ENCODE assay signal across 22 cellular contexts in genomic region chr14:23614395-23614828, GRCh38. TPM values are rescaled to one million over a fixed set of nuclear protein-coding genes. Genes with fewer than 3 reads are reported as not detected.
A peak's percentile ranks its signal among the peaks of the same experiment; 100 is the strongest.
DNase-seq lines count a peak whose midpoint lies in the region; ATAC-seq, FAIRE-seq and TF ChIP-seq lines count a peak whose summit lies in the region.
"Had no signal": no experiment of that assay in that cellular context is flagged by ENCODE, and none has a peak within 500 bp of the region (broad histone marks: within the 10 kb centered on the region; RNA-seq: fewer than 3 reads in every experiment).

No MANE protein-coding gene starts in this region.

- TF ChIP-seq CTCF in colonic mucosa (IDR thresholded peaks at IDR 0.05), result no peak
- TF ChIP-seq CTCF in HepG2 (CRISPR knock-in tag; IDR thresholded peaks at IDR 0.05), result no peak
- TF ChIP-seq CTCF in upper lobe of right lung (IDR thresholded peaks at IDR 0.05), result no peak

- TF ChIP-seq RAD21 in HepG2 (CRISPR knock-in tag; IDR thresholded peaks at IDR 0.05), result no peak

- peaks cover 4% of the 10 kb centered on the region for H3K4me1 ChIP-seq in colonic mucosa
- H3K4me1 ChIP-seq in HepG2 (ENCODE audit: insufficient read depth, low read length), result peaks cover 94% of the 10 kb centered on the region
- peaks cover 0 to 13% of the 10 kb centered on the region in 2 donors for H3K4me1 ChIP-seq in muscle layer of duodenum (ENCODE audit: control insufficient read depth in 1 of 2, insufficient read depth in 2 of 2, low read length in 2 of 2)
- H3K4me1 ChIP-seq in upper lobe of right lung, result no peaks in the 10 kb centered on the region

- 90% methylated on average over 2 of the region's 2 CpGs for WGBS in HepG2 (ENCODE audit: low lambda C conversion rate)

- no peak for ATAC-seq in HepG2
- no peak for ATAC-seq in upper lobe of right lung
- no peak for ATAC-seq in GM18498 (IDR thresholded peaks at IDR 0.05; ENCODE audit: unreplicated experiment)
- ATAC-seq in HG03039 (IDR thresholded peaks at IDR 0.05; ENCODE audit: unreplicated experiment), result no peak
- ATAC-seq: HCT116 had no signal

- peak overlapping the region; percentile 73 for H3K27ac ChIP-seq in colonic mucosa
- H3K27ac ChIP-seq in HepG2 (ENCODE audit: extremely low read length, insufficient read depth, low read length), result peak overlapping the region; percentile 89
- peak overlapping the region; percentile 65 for H3K27ac ChIP-seq in muscle layer of duodenum (ENCODE audit: low read length)
- peak overlapping the region; percentile 11 for H3K27ac ChIP-seq in upper lobe of right lung
- H3K27ac ChIP-seq: BLaER1, GM23248 had no signal

- TF ChIP-seq POLR2A in HepG2 (IDR thresholded peaks at IDR 0.05; ENCODE audit: insufficient read depth in 1 of 2, low read depth in 2 of 2, low read length in 2 of 2), result no peak

- in situ Hi-C loops in HepG2 (cut with HindIII; ENCODE audit: extremely low pct_ligation_motif_present, low pct_unique_long_range_greater_than_20kb), result no loop called here

- POLR2A ChIA-PET in HepG2 (lab: Yijun Ruan, JAX), result interaction anchor here (1.3 to 14.7 kb wide), 15 partner anchors 8 to 481 kb away, joined by 3 to 1105 read pairs (median 11); partner anchors contain the start of genes AP1G2, DHRS2 and PABPN1

- no peak for FAIRE-seq in HepG2 (lab: Jason Lieb, UNC)
- FAIRE-seq: RCC 7860 had no signal

- intact Hi-C loops in colonic mucosa (cut with DNase I), result no loop called here
- intact Hi-C loops in HepG2 (cut with micrococcal nuclease; ENCODE audit: unreplicated experiment), result loop anchor here (5.0 kb wide), 1 partner anchor 478 kb away; the partner anchor contains the start of gene PCK2
- intact Hi-C loops in upper lobe of right lung (cut with DNase I), result no loop called here
- intact Hi-C loops in cardiac septum (cut with DNase I), result no loop called here

- H4K20me1 ChIP-seq in HepG2 (ENCODE audit: insufficient read depth, low read length), result no peaks in the 10 kb centered on the region
- H4K20me1 ChIP-seq: BLaER1 had no signal

- TF ChIP-seq EP300 in HepG2 (IDR thresholded peaks at IDR 0.05; ENCODE audit: low read depth in 2 of 2, low read length in 2 of 2) (no peak), HepG2 (CRISPR knock-in tag; IDR thresholded peaks at IDR 0.05; ENCODE audit: borderline replicate concordance) (0 out of 2 replicates have a peak, but pooled peaks have one; percentile 33)

- H3K4me3 ChIP-seq in colonic mucosa, result no peak overlapping the region
- no peak overlapping the region for H3K4me3 ChIP-seq in HepG2 (replicated peaks in 1 of 3; ENCODE audit: insufficient read depth in 1 of 3, low read depth in 2 of 3, low read length in 3 of 3)
- no peak overlapping the region for H3K4me3 ChIP-seq in muscle layer of duodenum (ENCODE audit: low read depth in 1 of 2, low read length in 2 of 2)
- H3K4me3 ChIP-seq in upper lobe of right lung, result peak overlapping the region; percentile 16
- H3K4me3 ChIP-seq: BLaER1, GM23248 had no signal

- CTCF ChIA-PET in HepG2 (lab: Yijun Ruan, JAX; ENCODE audit: low intra/inter-chr PET ratio, low total read pairs), result interaction anchor here (2.3 to 2.4 kb wide), 2 partner anchors 18 to 25 kb away, joined by 8 to 19 read pairs; no protein-coding TSS in a partner anchor

- no peaks in the 10 kb centered on the region for H3K36me3 ChIP-seq in colonic mucosa
- H3K36me3 ChIP-seq in HepG2 (replicated peaks in 1 of 2; ENCODE audit: control insufficient read depth in 1 of 2, insufficient read depth in 2 of 2, low read length in 2 of 2), result no peaks in the 10 kb centered on the region
- H3K36me3 ChIP-seq in muscle layer of duodenum (ENCODE audit: control insufficient read depth in 1 of 2, insufficient read depth in 2 of 2, low read length in 2 of 2), result no peaks in the 10 kb centered on the region
- H3K36me3 ChIP-seq in upper lobe of right lung, result no peaks in the 10 kb centered on the region
- H3K36me3 ChIP-seq: BLaER1 had no signal

- H3K27me3 ChIP-seq in colonic mucosa (no peaks in the 10 kb centered on the region), HepG2 (ENCODE audit: control insufficient read depth in 1 of 2, insufficient read depth in 2 of 2, low read length in 2 of 2) (no peaks in the 10 kb centered on the region), muscle layer of duodenum (ENCODE audit: low read depth, low read length) (no peaks in the 10 kb centered on the region), upper lobe of right lung (no peaks in the 10 kb centered on the region)
- H3K27me3 ChIP-seq: BLaER1 had no signal

- peak overlapping the region; percentile 86 for H3K4me2 ChIP-seq in HepG2 (ENCODE audit: low read depth, low read length)
- H3K4me2 ChIP-seq: BLaER1 had no signal

- no peaks in the 10 kb centered on the region for H3K9me3 ChIP-seq in colonic mucosa
- no peaks in the 10 kb centered on the region for H3K9me3 ChIP-seq in HepG2 (ENCODE audit: low read length)
- H3K9me3 ChIP-seq in muscle layer of duodenum (ENCODE audit: control insufficient read depth in 1 of 2, low read length in 2 of 2), result no peaks in the 10 kb centered on the region
- no peaks in the 10 kb centered on the region for H3K9me3 ChIP-seq in upper lobe of right lung

- no peak for DNase-seq in colonic mucosa
- DNase-seq in HepG2 (ENCODE audit: low spot score), result no peak
- no peak for DNase-seq in upper lobe of right lung
- no peak for DNase-seq in cardiac septum (ENCODE audit: low spot score)
- DNase-seq: ACHN; CD4-positive, alpha-beta T cell; COR-L47; DMS79 treated with DMSO at 0.1 percent for 48 hours; GM23248; Kasumi-1; NCI-H1694 treated with DMSO at 0.1 percent for 48 hours; NCI-H2107; NCI-H446 treated with DMSO at 0.1 percent for 48 hours; OCI-M1 had no signal

- no TSS peak for BruUV-seq in HepG2 (replicated peaks; lab: Mats Ljungman, UMichigan)

- H3K9ac ChIP-seq in colonic mucosa (ENCODE audit: low read depth in 2 of 2, low read length in 2 of 2), result peak overlapping the region in 1 of 2 donors; percentile 48
- peak overlapping the region; percentile 47 for H3K9ac ChIP-seq in HepG2 (ENCODE audit: insufficient read depth, low read depth, low read length)
- H3K9ac ChIP-seq: BLaER1, GM23248 had no signal

- H3K79me2 ChIP-seq in HepG2 (ENCODE audit: insufficient read depth, low read length), result no peaks in the 10 kb centered on the region

- H2AFZ ChIP-seq in HepG2 (ENCODE audit: low read length), result peak overlapping the region; percentile 24
- H2AFZ ChIP-seq: GM23248 had no signal

RNA-seq across cellular contexts. Expression of gene DHRS2, which starts 21.8 kb away (rescaled TPM):
- 1 to 10 TPM in 1 of 2 donors, under 1 TPM in 1; 0.56 to 2.1 TPM for total RNA-seq in colonic mucosa
- total RNA-seq in HepG2 (2016; rRNA removed; fragmentation: Illumina TruSeq; extraction: Trizol), result 2,867 and 3,021 TPM in 2 replicates
- total RNA-seq in HepG2 (2016; cell fraction: cytosol; rRNA removed; fragmentation: Illumina TruSeq; extraction: Trizol; ENCODE audit: low read depth), result 582 and 659 TPM in 2 replicates
- 2,776 and 3,102 TPM in 2 replicates for total RNA-seq in HepG2 (2016; cell fraction: insoluble cytoplasmic fraction; rRNA removed; fragmentation: Illumina TruSeq; extraction: Trizol)
- total RNA-seq in HepG2 (2016; cell fraction: membrane; rRNA removed; fragmentation: Illumina TruSeq; extraction: Trizol), result 925 and 1,194 TPM in 2 replicates
- total RNA-seq in HepG2 (2016; cell fraction: nucleus; rRNA removed; fragmentation: Illumina TruSeq; extraction: Trizol), result 2,259 and 2,462 TPM in 2 replicates
- polyA plus RNA-seq in HepG2 (2011; rRNA removed), result 1,596 and 1,621 TPM in 2 replicates
- polyA plus RNA-seq in HepG2 (2011; cell fraction: cytosol; rRNA removed), result 1,194 and 1,328 TPM in 2 replicates
- polyA plus RNA-seq in HepG2 (2011; cell fraction: nucleus; rRNA removed), result 2,740 and 3,322 TPM in 2 replicates
- 740 and 1,093 TPM in 2 replicates for polyA plus RNA-seq in HepG2 (2012)
- 288 and 375 TPM in 2 replicates for polyA plus RNA-seq in HepG2 (2016; cell fraction: cytosol; fragmentation: Illumina TruSeq; extraction: Trizol; ENCODE audit: low read depth)
- polyA plus RNA-seq in HepG2 (2016; cell fraction: insoluble cytoplasmic fraction; fragmentation: Illumina TruSeq; extraction: Trizol; ENCODE audit: low read depth), result 2,577 and 2,685 TPM in 2 replicates
- polyA plus RNA-seq in HepG2 (2016; cell fraction: membrane; fragmentation: Illumina TruSeq; extraction: Trizol; ENCODE audit: low read depth), result 518 and 720 TPM in 2 replicates
- polyA plus RNA-seq in HepG2 (2016; cell fraction: nucleus; fragmentation: Illumina TruSeq; extraction: Trizol; ENCODE audit: insufficient read depth, low read depth), result 3,957 and 4,035 TPM in 2 replicates
- 4.9 and 1,419 TPM in 2 replicates for polyA minus RNA-seq in HepG2 (2011; rRNA and poly(A)+ RNA removed; ENCODE audit: low replicate concordance)
- polyA minus RNA-seq in HepG2 (2011; cell fraction: cytosol; rRNA and poly(A)+ RNA removed), result 390 and 391 TPM in 2 replicates
- 1,540 and 1,882 TPM in 2 replicates for polyA minus RNA-seq in HepG2 (2011; cell fraction: nucleus; rRNA and poly(A)+ RNA removed)
- total RNA-seq in upper lobe of right lung, result 0.61 TPM
- 0.27 TPM for total RNA-seq in cardiac septum
- total RNA-seq: GM23248 had no signal
- polyA plus RNA-seq: GM23248 had no signal

RNA-seq across cellular contexts. Expression of gene JPH4, which starts 35.8 kb away (rescaled TPM):
- total RNA-seq in colonic mucosa, result under 1 TPM; 0.30 to 0.58 TPM
- total RNA-seq in HepG2 (2016; rRNA removed; fragmentation: Illumina TruSeq; extraction: Trizol), result 0.14 and 0.22 TPM in 2 replicates
- 0.10 TPM in 1 of 2 replicates, not detected in the other for total RNA-seq in HepG2 (2016; cell fraction: cytosol; rRNA removed; fragmentation: Illumina TruSeq; extraction: Trizol; ENCODE audit: low read depth)
- total RNA-seq in HepG2 (2016; cell fraction: insoluble cytoplasmic fraction; rRNA removed; fragmentation: Illumina TruSeq; extraction: Trizol), result 0.13 and 0.15 TPM in 2 replicates
- 0.10 and 0.22 TPM in 2 replicates for total RNA-seq in HepG2 (2016; cell fraction: membrane; rRNA removed; fragmentation: Illumina TruSeq; extraction: Trizol)
- total RNA-seq in HepG2 (2016; cell fraction: nucleus; rRNA removed; fragmentation: Illumina TruSeq; extraction: Trizol), result 0.12 and 0.44 TPM in 2 replicates
- 0.08 and 0.16 TPM in 2 replicates for polyA plus RNA-seq in HepG2 (2011; rRNA removed)
- polyA plus RNA-seq in HepG2 (2011; cell fraction: cytosol; rRNA removed), result 0.15 and 0.18 TPM in 2 replicates
- polyA plus RNA-seq in HepG2 (2011; cell fraction: nucleus; rRNA removed), result 1.1 TPM in 2 replicates
- 0.16 and 0.54 TPM in 2 replicates for polyA plus RNA-seq in HepG2 (2012)
- polyA plus RNA-seq in HepG2 (2016; cell fraction: cytosol; fragmentation: Illumina TruSeq; extraction: Trizol; ENCODE audit: low read depth), result 0.05 and 0.10 TPM in 2 replicates
- polyA plus RNA-seq in HepG2 (2016; cell fraction: insoluble cytoplasmic fraction; fragmentation: Illumina TruSeq; extraction: Trizol; ENCODE audit: low read depth), result 0.22 and 0.33 TPM in 2 replicates
- 0.10 and 0.17 TPM in 2 replicates for polyA plus RNA-seq in HepG2 (2016; cell fraction: membrane; fragmentation: Illumina TruSeq; extraction: Trizol; ENCODE audit: low read depth)
- 0.42 and 0.55 TPM in 2 replicates for polyA plus RNA-seq in HepG2 (2016; cell fraction: nucleus; fragmentation: Illumina TruSeq; extraction: Trizol; ENCODE audit: insufficient read depth, low read depth)
- polyA minus RNA-seq in HepG2 (2011; rRNA and poly(A)+ RNA removed; ENCODE audit: low replicate concordance), result 0.18 TPM in 1 of 2 replicates, not detected in the other
- polyA minus RNA-seq in HepG2 (2011; cell fraction: cytosol; rRNA and poly(A)+ RNA removed), result 0.35 TPM in 1 of 2 replicates, not detected in the other
- polyA minus RNA-seq in HepG2 (2011; cell fraction: nucleus; rRNA and poly(A)+ RNA removed), result 0.13 and 0.25 TPM in 2 replicates
- total RNA-seq in upper lobe of right lung, result 6.2 TPM
- 0.19 TPM for total RNA-seq in cardiac septum
- total RNA-seq: CD4-positive, alpha-beta T cell; GM23248; MCF 10A; SK-MEL-5 had no signal
- polyA plus RNA-seq: GM23248 had no signal

RNA-seq across cellular contexts. Expression of gene AP1G2, which starts 46.8 kb away (rescaled TPM):
- total RNA-seq in colonic mucosa, result 100 to 1,000 TPM; 154 to 214 TPM
- 39.4 and 96.9 TPM in 2 replicates for total RNA-seq in HepG2 (2016; rRNA removed; fragmentation: Illumina TruSeq; extraction: Trizol)
- total RNA-seq in HepG2 (2016; cell fraction: cytosol; rRNA removed; fragmentation: Illumina TruSeq; extraction: Trizol; ENCODE audit: low read depth), result 27.1 and 29.2 TPM in 2 replicates
- total RNA-seq in HepG2 (2016; cell fraction: insoluble cytoplasmic fraction; rRNA removed; fragmentation: Illumina TruSeq; extraction: Trizol), result 43.1 and 100 TPM in 2 replicates
- total RNA-seq in HepG2 (2016; cell fraction: membrane; rRNA removed; fragmentation: Illumina TruSeq; extraction: Trizol), result 15.6 and 15.9 TPM in 2 replicates
- 143 and 149 TPM in 2 replicates for total RNA-seq in HepG2 (2016; cell fraction: nucleus; rRNA removed; fragmentation: Illumina TruSeq; extraction: Trizol)
- polyA plus RNA-seq in HepG2 (2011; rRNA removed), result 611 and 685 TPM in 2 replicates
- polyA plus RNA-seq in HepG2 (2011; cell fraction: cytosol; rRNA removed), result 118 and 170 TPM in 2 replicates
- polyA plus RNA-seq in HepG2 (2011; cell fraction: nucleus; rRNA removed), result 4,733 and 5,679 TPM in 2 replicates
- polyA plus RNA-seq in HepG2 (2012), result 202 and 318 TPM in 2 replicates
- 12.6 and 13.8 TPM in 2 replicates for polyA plus RNA-seq in HepG2 (2016; cell fraction: cytosol; fragmentation: Illumina TruSeq; extraction: Trizol; ENCODE audit: low read depth)
- polyA plus RNA-seq in HepG2 (2016; cell fraction: insoluble cytoplasmic fraction; fragmentation: Illumina TruSeq; extraction: Trizol; ENCODE audit: low read depth), result 49.4 and 63.1 TPM in 2 replicates
- 18.9 and 19.4 TPM in 2 replicates for polyA plus RNA-seq in HepG2 (2016; cell fraction: membrane; fragmentation: Illumina TruSeq; extraction: Trizol; ENCODE audit: low read depth)
- polyA plus RNA-seq in HepG2 (2016; cell fraction: nucleus; fragmentation: Illumina TruSeq; extraction: Trizol; ENCODE audit: insufficient read depth, low read depth), result 559 and 594 TPM in 2 replicates
- polyA minus RNA-seq in HepG2 (2011; rRNA and poly(A)+ RNA removed; ENCODE audit: low replicate concordance), result 166 and 365 TPM in 2 replicates
- 55.5 and 58.2 TPM in 2 replicates for polyA minus RNA-seq in HepG2 (2011; cell fraction: cytosol; rRNA and poly(A)+ RNA removed)
- polyA minus RNA-seq in HepG2 (2011; cell fraction: nucleus; rRNA and poly(A)+ RNA removed), result 527 and 596 TPM in 2 replicates
- total RNA-seq in upper lobe of right lung, result 128 TPM
- total RNA-seq in cardiac septum, result 12.8 TPM

RNA-seq across cellular contexts. Expression of gene THTPA, which starts 58.3 kb away (rescaled TPM):
- total RNA-seq in colonic mucosa (10 to 100 TPM in 1 of 2 donors, 1 to 10 TPM in 1; 9.0 to 21.0 TPM), HepG2 (2016; rRNA removed; fragmentation: Illumina TruSeq; extraction: Trizol) (7.1 and 7.4 TPM in 2 replicates), upper lobe of right lung (15.5 TPM), cardiac septum (17.5 TPM)
- total RNA-seq in HepG2 (2016; cell fraction: cytosol; rRNA removed; fragmentation: Illumina TruSeq; extraction: Trizol; ENCODE audit: low read depth), result 6.0 and 6.1 TPM in 2 replicates
- total RNA-seq in HepG2 (2016; cell fraction: insoluble cytoplasmic fraction; rRNA removed; fragmentation: Illumina TruSeq; extraction: Trizol), result 7.7 and 8.0 TPM in 2 replicates
- total RNA-seq in HepG2 (2016; cell fraction: membrane; rRNA removed; fragmentation: Illumina TruSeq; extraction: Trizol), result 12.8 and 13.3 TPM in 2 replicates
- 5.8 and 5.9 TPM in 2 replicates for total RNA-seq in HepG2 (2016; cell fraction: nucleus; rRNA removed; fragmentation: Illumina TruSeq; extraction: Trizol)
- 8.2 and 8.7 TPM in 2 replicates for polyA plus RNA-seq in HepG2 (2011; rRNA removed)
- polyA plus RNA-seq in HepG2 (2011; cell fraction: cytosol; rRNA removed), result 3.6 and 5.0 TPM in 2 replicates
- polyA plus RNA-seq in HepG2 (2011; cell fraction: nucleus; rRNA removed), result 11.3 and 17.7 TPM in 2 replicates
- polyA plus RNA-seq in HepG2 (2012), result 3.9 and 4.2 TPM in 2 replicates
- 14.5 and 18.4 TPM in 2 replicates for polyA plus RNA-seq in HepG2 (2016; cell fraction: cytosol; fragmentation: Illumina TruSeq; extraction: Trizol; ENCODE audit: low read depth)
- polyA plus RNA-seq in HepG2 (2016; cell fraction: insoluble cytoplasmic fraction; fragmentation: Illumina TruSeq; extraction: Trizol; ENCODE audit: low read depth), result 11.7 and 13.4 TPM in 2 replicates
- polyA plus RNA-seq in HepG2 (2016; cell fraction: membrane; fragmentation: Illumina TruSeq; extraction: Trizol; ENCODE audit: low read depth), result 18.6 and 20.0 TPM in 2 replicates
- 11.0 and 11.3 TPM in 2 replicates for polyA plus RNA-seq in HepG2 (2016; cell fraction: nucleus; fragmentation: Illumina TruSeq; extraction: Trizol; ENCODE audit: insufficient read depth, low read depth)
- polyA minus RNA-seq in HepG2 (2011; rRNA and poly(A)+ RNA removed; ENCODE audit: low replicate concordance), result 10.0 and 22.9 TPM in 2 replicates
- polyA minus RNA-seq in HepG2 (2011; cell fraction: cytosol; rRNA and poly(A)+ RNA removed), result 2.5 and 3.6 TPM in 2 replicates
- 6.8 and 7.2 TPM in 2 replicates for polyA minus RNA-seq in HepG2 (2011; cell fraction: nucleus; rRNA and poly(A)+ RNA removed)

Comparison
In these comparisons a context has a peak if more than half of its experiments do, and no peak if none do; other contexts are left out.
1. H3K27ac ChIP-seq: peak in every context shown above with its lines; median percentile 89 in HepG2; 73 in colonic mucosa; 65 in muscle layer of duodenum; 11 in upper lobe of right lung.
2. RNA of gene DHRS2, which starts 21.8 kb away (total RNA-seq): 582 to 3,102 TPM in HepG2; 0.56 to 2.1 TPM in colonic mucosa, 0.61 TPM in upper lobe of right lung (single experiment) and 0.27 TPM in cardiac septum (single experiment); every median in the first group is over 100 times any median in the second.